In genomic region chr12:50505945-50506344, GRCh38 we compare ENCODE assay signal across 8 cellular contexts. TPM values are rescaled to one million over a fixed set of nuclear protein-coding genes. Genes with fewer than 3 reads are reported as not detected.
DNase-seq lines count a peak whose midpoint lies in the region; ATAC-seq and TF ChIP-seq lines count a peak whose summit lies in the region.

No MANE protein-coding gene starts in this region.

- no peak for TF ChIP-seq POLR2A in gastrocnemius medialis (IDR thresholded peaks at IDR 0.05)

- H4K20me1 ChIP-seq in KMS-11 (ENCODE audit: insufficient read depth): no peaks in the 10 kb centered on the region

- H3K4me1 ChIP-seq in KMS-11 (ENCODE audit: low read depth, poor library complexity, severe bottlenecking): peaks cover 18% of the 10 kb centered on the region
- peaks cover 47 to 54% of the 10 kb centered on the region in 2 donors for H3K4me1 ChIP-seq in gastrocnemius medialis

- peak; percentile 71 for DNase-seq in CD1c-positive myeloid dendritic cell (ENCODE audit: extremely low spot score)
- peak in 52 of 58 donors; percentile 2 to 90 (median 62) for DNase-seq in anterior cingulate cortex (lab: John Stamatoyannopoulos, UW)
- DNase-seq in gastrocnemius medialis: peak in 1 of 2 donors; percentile 22
- DNase-seq in activated gamma-delta T cell (lab: John Stamatoyannopoulos, UW): no peak
- DNase-seq in NCI-H2196 treated with DMSO at 0.1 percent for 48 hours (lab: John Stamatoyannopoulos, UW; ENCODE audit: unreplicated experiment): no peak

- peaks cover 42% of the 10 kb centered on the region; the same call in 1 of the 2 replicates for H3K79me2 ChIP-seq in KMS-11 (ENCODE audit: insufficient read depth, low read depth)

- H3K27me3 ChIP-seq in KMS-11 (ENCODE audit: insufficient read depth, low read depth) (no peaks in the 10 kb centered on the region), gastrocnemius medialis (no peaks in the 10 kb centered on the region)

- peak overlapping the region; percentile 86; the same call in 1 of the 2 replicates for H3K9ac ChIP-seq in KMS-11

- H3K9me3 ChIP-seq in gastrocnemius medialis: no peaks in the 10 kb centered on the region

- in situ Hi-C loops in gastrocnemius medialis (cut with MboI; ENCODE audit: low sequenced_read_pairs in 4 of 4): loop anchor here in 1 of 4 donors (25.0 kb wide), 1 partner anchor 231 kb away; no protein-coding TSS in a partner anchor

- H3K27ac ChIP-seq in KMS-11 (no peak overlapping the region), gastrocnemius medialis (peak overlapping the region; percentile 90 to 97 (median 93))

- peak overlapping the region; percentile 99 for H3K4me2 ChIP-seq in KMS-11

- H3K4me3 ChIP-seq in KMS-11 (IDR thresholded peaks at IDR 0.05; ENCODE audit: insufficient read depth, low read depth, low read length) (no peak overlapping the region), iPS-11a (ENCODE audit: low read depth, low read length) (peak overlapping the region; percentile 95), gastrocnemius medialis (peak overlapping the region; percentile 64 to 92 (median 82))

- H2AFZ ChIP-seq in KMS-11 (ENCODE audit: low read depth): peak overlapping the region; percentile 66; the same call in 1 of the 2 replicates

- H3K36me3 ChIP-seq in KMS-11 (ENCODE audit: insufficient read depth) (no peaks in the 10 kb centered on the region), gastrocnemius medialis (no peaks in the 10 kb centered on the region)

- ATAC-seq in gastrocnemius medialis (no peak), HG02759 (IDR thresholded peaks at IDR 0.05; ENCODE audit: unreplicated experiment) (no peak)

- TF ChIP-seq CTCF in KMS-11 (conservative IDR thresholded peaks at IDR 0.05; ENCODE audit: low read depth, low read length) (no peak), gastrocnemius medialis (IDR thresholded peaks at IDR 0.05 in 4 of 5, conservative IDR thresholded peaks at IDR 0.05 in 1 of 5) (no peak)

- intact Hi-C loops in gastrocnemius medialis (cut with DNase I; ENCODE audit: low total_unique reads): loop anchor here (2.0 to 10.0 kb wide), 3 partner anchors 229 to 835 kb away; no protein-coding TSS in a partner anchor

RNA-seq across cellular contexts. Expression of gene DIP2B, which starts 1.2 kb away (rescaled TPM):
- 10 to 100 TPM; 11.5 to 15.2 (median 12.2) TPM for total RNA-seq in gastrocnemius medialis

Comparison
In these comparisons a context has a peak if more than half of its experiments do, and no peak if none do; other contexts are left out.
1. DNase-seq: peak in CD1c-positive myeloid dendritic cell (single experiment) and anterior cingulate cortex (52 of 58); none in activated gamma-delta T cell (single experiment) and NCI-H2196 treated with DMSO at 0.1 percent for 48 hours (single experiment).